17 cellular contexts compared by ENCODE assay signal in genomic region chr7:124813962-124814798, GRCh38. TPM values are rescaled to one million over a fixed set of nuclear protein-coding genes. Genes with fewer than 3 reads are reported as not detected.
DNase-seq lines count a peak whose midpoint lies in the region; ATAC-seq and TF ChIP-seq lines count a peak whose summit lies in the region.
"Had no signal": no experiment of that assay in that cellular context is flagged by ENCODE, and none has a peak within 500 bp of the region (broad histone marks: within the 10 kb centered on the region; RNA-seq: fewer than 3 reads in every experiment).

No MANE protein-coding gene starts in this region.

- no peaks in the 10 kb centered on the region for H3F3A ChIP-seq in GM23248 (ENCODE audit: insufficient read depth)

- H3K36me3 ChIP-seq in upper lobe of right lung, result no peaks in the 10 kb centered on the region
- no peaks in the 10 kb centered on the region for H3K36me3 ChIP-seq in GM23248 (ENCODE audit: low read depth)
- H3K36me3 ChIP-seq: BE2C had no signal

- WGBS in GM23248 (ENCODE audit: low coverage in 1 of 2, low lambda C conversion rate in 2 of 2, missing lambda C conversion rate in 2 of 2), 2 experiments, result 69 to 74% methylated on average over 2 of the region's 2 CpGs

- H2AFZ ChIP-seq in GM23248, result no peak overlapping the region

- H3K36me3 Mint-ChIP-seq in WTC11, result peaks cover 3% of the 10 kb centered on the region

- peak; percentile 43; the same call in 1 of the 2 replicates for ATAC-seq in WTC11
- peak; percentile 24 for ATAC-seq in foreskin keratinocyte
- ATAC-seq in upper lobe of right lung, result peak; percentile 35
- ATAC-seq in HG02938 (IDR thresholded peaks at IDR 0.05; ENCODE audit: unreplicated experiment), result no peak
- ATAC-seq: HCT116 had no signal

- DNase-seq in RKO (ENCODE audit: low spot score), result peak; percentile 18
- DNase-seq in WTC11 (ENCODE audit: low spot score), result no peak
- peak in 1 of 2 donors; percentile 15 for DNase-seq in foreskin keratinocyte
- DNase-seq in upper lobe of right lung, result no peak
- DNase-seq in SHP77 (lab: John Stamatoyannopoulos, UW), result no peak
- DNase-seq in GM23248, result no peak
- DNase-seq: BE2C; CD4-positive, alpha-beta T cell; DMS53; KG1; NCI-H1092; NCI-H2081 treated with DMSO at 0.1 percent for 48 hours; NCI-H510A treated with DMSO at 0.1 percent for 48 hours; NCI-H82; SIG-M5 had no signal

- peaks cover 18% of the 10 kb centered on the region for H3K9me3 Mint-ChIP-seq in WTC11

- no peaks in the 10 kb centered on the region for H4K20me1 ChIP-seq in GM23248 (ENCODE audit: insufficient read depth)

- H3K4me3 Mint-ChIP-seq in WTC11, result no peak overlapping the region
- H3K4me3 Mint-ChIP-seq: CD4-positive, alpha-beta T cell had no signal

- TF ChIP-seq CTCF in WTC11 (IDR thresholded peaks at IDR 0.05) (no peak), foreskin keratinocyte (conservative IDR thresholded peaks at IDR 0.05) (no peak), upper lobe of right lung (IDR thresholded peaks at IDR 0.05) (no peak)

- intact Hi-C loops in upper lobe of right lung (cut with DNase I), result no loop called here

- no peaks in the 10 kb centered on the region for H3K27me3 Mint-ChIP-seq in WTC11 (ENCODE audit: low read depth)

- no peaks in the 10 kb centered on the region for H3K9me2 ChIP-seq in GM23248 (ENCODE audit: insufficient read depth)

- POLR2A ChIA-PET in WTC11 (lab: Charles Lee), result interaction anchor here (0.7 kb wide), 1 partner anchor 1680 kb away, joined by 5 read pairs; no protein-coding TSS in a partner anchor

- H3K27me3 ChIP-seq in foreskin keratinocyte (no peaks in the 10 kb centered on the region), upper lobe of right lung (no peaks in the 10 kb centered on the region), GM23248 (replicated peaks; ENCODE audit: insufficient read depth) (no peaks in the 10 kb centered on the region)
- H3K27me3 ChIP-seq: BE2C had no signal

- H3K27ac ChIP-seq in foreskin keratinocyte (no peak overlapping the region), upper lobe of right lung (no peak overlapping the region), GM23248 (no peak overlapping the region)

- no peak overlapping the region for H3K9ac ChIP-seq in GM23248

- no peaks in the 10 kb centered on the region for H3K79me2 ChIP-seq in GM23248 (ENCODE audit: insufficient read depth)

- no peak overlapping the region for H3K4me3 ChIP-seq in upper lobe of right lung
- no peak overlapping the region for H3K4me3 ChIP-seq in GM23248

- CTCF ChIA-PET in WTC11 (lab: Charles Lee), result interaction anchor here (1.3 kb wide), 1 partner anchor 42 kb away, joined by 4 read pairs; no protein-coding TSS in a partner anchor

- peaks cover 51% of the 10 kb centered on the region for H3K4me1 Mint-ChIP-seq in WTC11

- H3K27ac Mint-ChIP-seq in WTC11, result no peak overlapping the region
- H3K27ac Mint-ChIP-seq: CD4-positive, alpha-beta T cell had no signal

- H3K9me3 ChIP-seq in upper lobe of right lung (no peaks in the 10 kb centered on the region), GM23248 (ENCODE audit: low read depth) (no peaks in the 10 kb centered on the region)
- H3K9me3 ChIP-seq: BE2C had no signal

- no peak overlapping the region for H3K4me2 ChIP-seq in GM23248 (ENCODE audit: unreplicated experiment)

- no peaks in the 10 kb centered on the region for H3K4me1 ChIP-seq in foreskin keratinocyte
- no peaks in the 10 kb centered on the region for H3K4me1 ChIP-seq in upper lobe of right lung
- no peaks in the 10 kb centered on the region for H3K4me1 ChIP-seq in GM23248 (ENCODE audit: insufficient read depth)
- H3K4me1 ChIP-seq: BE2C had no signal

- in situ Hi-C loops in GM23248 (cut with MboI), result no loop called here

TF ChIP-seq in WTC11, 78 proteins besides CTCF, POLR2A, EP300 and RAD21:
- TF ChIP-seq ZNF219 (CRISPR knock-in tag; IDR thresholded peaks at IDR 0.05; ENCODE audit: borderline replicate concordance), result no peak
- TF ChIP-seq, protein P1, sequence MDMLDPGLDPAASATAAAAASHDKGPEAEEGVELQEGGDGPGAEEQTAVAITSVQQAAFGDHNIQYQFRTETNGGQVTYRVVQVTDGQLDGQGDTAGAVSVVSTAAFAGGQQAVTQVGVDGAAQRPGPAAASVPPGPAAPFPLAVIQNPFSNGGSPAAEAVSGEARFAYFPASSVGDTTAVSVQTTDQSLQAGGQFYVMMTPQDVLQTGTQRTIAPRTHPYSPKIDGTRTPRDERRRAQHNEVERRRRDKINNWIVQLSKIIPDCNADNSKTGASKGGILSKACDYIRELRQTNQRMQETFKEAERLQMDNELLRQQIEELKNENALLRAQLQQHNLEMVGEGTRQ (CRISPR knock-in tag; IDR thresholded peaks at IDR 0.05), result no peak
- no peak for TF ChIP-seq NR1H2 (CRISPR knock-in tag; IDR thresholded peaks at IDR 0.05)
- TF ChIP-seq ZBTB21 (CRISPR knock-in tag; IDR thresholded peaks at IDR 0.05; ENCODE audit: borderline replicate concordance), result no peak

RNA-seq across cellular contexts. Expression of gene GPR37, which starts 48.6 kb away (rescaled TPM):
- total RNA-seq in WTC11 (2021), result 10.9 to 20.4 TPM (median 11.3 TPM) in 3 replicates
- total RNA-seq in foreskin keratinocyte, result 1.4 and 1.6 TPM in 2 replicates
- 0.38 and 0.74 TPM in 2 replicates for polyA plus RNA-seq in foreskin keratinocyte
- 0.96 TPM for total RNA-seq in upper lobe of right lung
- not detected in 2 replicates for total RNA-seq in GM23248 (2014; rRNA removed; shearing (Covaris generic))
- not detected in 2 replicates for polyA plus RNA-seq in GM23248 (2016; fragmentation: Nextera tagmentation; extraction: Ambion mirVana)
- total RNA-seq: CD4-positive, alpha-beta T cell had no signal
